ENCODE assay signal across 8 cellular contexts in genomic region chr13:52203864-52204263, GRCh38. TPM values are rescaled to one million over a fixed set of nuclear protein-coding genes. Genes with fewer than 3 reads are reported as not detected.
DNase-seq lines count a peak whose midpoint lies in the region; ATAC-seq and TF ChIP-seq lines count a peak whose summit lies in the region.
"Not testable (repeated sequence)": the region's sequence is repeated elsewhere in the genome, so short reads cannot be mapped to it uniquely, and the experiment has no call there.

No MANE protein-coding gene starts in this region.

- not testable (repeated sequence) for TF ChIP-seq POLR2A in NB4 (IDR thresholded peaks at IDR 0.05; ENCODE audit: extremely low read depth, insufficient read length); gastroesophageal sphincter (IDR thresholded peaks at IDR 0.05); stomach (IDR thresholded peaks at IDR 0.05)

- not testable (repeated sequence) for H3K36me3 ChIP-seq in gastroesophageal sphincter; mesendoderm (ENCODE audit: control insufficient read depth, insufficient read depth, low read length); stomach

- not testable (repeated sequence) for H2BK15ac ChIP-seq in mesendoderm (replicated peaks; ENCODE audit: low read depth)

- H3K27ac Mint-ChIP-seq in chondrocyte (ENCODE audit: unreplicated experiment): peak overlapping the region; percentile 54

- H2BK120ac ChIP-seq in mesendoderm (ENCODE audit: low read depth, low read length): not testable (repeated sequence)

- not testable (repeated sequence) for H3K4me1 ChIP-seq in gastroesophageal sphincter; mesendoderm (ENCODE audit: control insufficient read depth, low read depth, low read length); stomach

- H4K8ac ChIP-seq in mesendoderm (ENCODE audit: low read depth, low read length): not testable (repeated sequence)

- not testable (repeated sequence) for H2BK5ac ChIP-seq in mesendoderm (ENCODE audit: low read length)

- not testable (repeated sequence) for H3K4ac ChIP-seq in mesendoderm (ENCODE audit: low read depth, low read length)

- not testable (repeated sequence) for TF ChIP-seq EP300 in gastroesophageal sphincter (IDR thresholded peaks at IDR 0.05); stomach (IDR thresholded peaks at IDR 0.05)

- not testable (repeated sequence) for H3K56ac ChIP-seq in mesendoderm (ENCODE audit: low read length)

- not testable (repeated sequence) for H3K23ac ChIP-seq in mesendoderm (ENCODE audit: low read length)

- H3K4me3 ChIP-seq in NB4 (ENCODE audit: low read depth, low read length); gastroesophageal sphincter; mesendoderm (ENCODE audit: low read length); stomach: not testable (repeated sequence)

- H3K79me1 ChIP-seq in mesendoderm (ENCODE audit: low read length): not testable (repeated sequence)

- H3K27ac ChIP-seq in gastroesophageal sphincter; mesendoderm (ENCODE audit: low read depth, low read length); stomach: not testable (repeated sequence)

- not testable (repeated sequence) for H3K9me3 ChIP-seq in gastroesophageal sphincter, stomach

- H3K4me3 Mint-ChIP-seq in chondrocyte (ENCODE audit: unreplicated experiment): not testable (repeated sequence)

- not testable (repeated sequence) for H3K36me3 Mint-ChIP-seq in chondrocyte (ENCODE audit: low read depth)

- not testable (repeated sequence) for H3K27me3 ChIP-seq in gastroesophageal sphincter; mesendoderm (ENCODE audit: insufficient read depth, low read length, poor library complexity); stomach

- not testable (repeated sequence) for H4K5ac ChIP-seq in mesendoderm (ENCODE audit: low read length)

- H3K79me2 ChIP-seq in mesendoderm (ENCODE audit: control insufficient read depth, insufficient read depth, low read length): not testable (repeated sequence)

- DNase-seq in AG09319 (ENCODE audit: extremely low read depth, low read depth) (peak; percentile 72), HCEC 1CT (peak; percentile 96), NB4 (ENCODE audit: low read depth) (peak; percentile 92), mesendoderm (peak; percentile 33), stomach (peak; percentile 37)
- DNase-seq in chondrocyte (ENCODE audit: low spot score): not testable (repeated sequence)

- TF ChIP-seq CTCF in AG09319 (IDR thresholded peaks at IDR 0.05; ENCODE audit: low read depth, low read length); NB4 (IDR thresholded peaks at IDR 0.05; ENCODE audit: low read depth, low read length); chondrocyte (IDR thresholded peaks at IDR 0.05); gastroesophageal sphincter (IDR thresholded peaks at IDR 0.05); stomach (IDR thresholded peaks at IDR 0.05): not testable (repeated sequence)

- not testable (repeated sequence) for H3K9ac ChIP-seq in mesendoderm (ENCODE audit: low read length)

- not testable (repeated sequence) for H2AK5ac ChIP-seq in mesendoderm (ENCODE audit: low read length)

- ATAC-seq in SK-N-SH treated with all-trans-retinoic acid at 6 μM for 48 hours (peak; percentile 65), gastroesophageal sphincter (peak; percentile 91)

- WGBS in gastroesophageal sphincter (ENCODE audit: low coverage in 1 of 2), 2 donors: 0 to 17% methylated on average over 1 of the region's 1 CpG
- no CpG with 5 or more reads among the region's 1 CpG for WGBS in mesendoderm (ENCODE audit: extremely low coverage, insufficient coverage, low lambda C conversion rate)
- 10 to 61% (median 29%) methylated on average over 1 of the region's 1 CpG for WGBS in stomach, 5 donors

- intact Hi-C loops in stomach (cut with DNase I; ENCODE audit: low total_unique reads): not testable (repeated sequence)

- not testable (repeated sequence) for H3K9me3 Mint-ChIP-seq in chondrocyte (ENCODE audit: low read depth)

- H3K4me1 Mint-ChIP-seq in chondrocyte (ENCODE audit: low read depth): not testable (repeated sequence)

- not testable (repeated sequence) for H3K27me3 Mint-ChIP-seq in chondrocyte (ENCODE audit: low read depth)

- not testable (repeated sequence) for H3K4me2 ChIP-seq in mesendoderm (ENCODE audit: low read length)

- H3K18ac ChIP-seq in mesendoderm (ENCODE audit: low read length): not testable (repeated sequence)

RNA-seq across cellular contexts. Expression of gene NEK3, which starts 44.5 kb away (rescaled TPM):
- total RNA-seq in chondrocyte: 14.6 to 14.8 TPM (median 14.8 TPM) in 3 replicates
- 10 to 100 TPM in 2 of 4 donors, 1 to 10 TPM in 2; 7.0 to 13.5 (median 10.5) TPM for total RNA-seq in gastroesophageal sphincter
- 26.5 TPM for polyA plus RNA-seq in mesendoderm (2013, experiment 1 of 2)
- polyA plus RNA-seq in mesendoderm (2013, experiment 2 of 2): 27.1 TPM
- total RNA-seq in stomach: 100 to 1,000 TPM in 1 of 5 donors, 10 to 100 TPM in 3, 1 to 10 TPM in 1; 2.3 to 171 (median 29.4) TPM
- polyA plus RNA-seq in stomach: 10 to 100 TPM in 1 of 3 donors, 1 to 10 TPM in 2; 7.6 to 14.3 (median 8.4) TPM
